ENCODE assay signal across 29 cellular contexts in genomic region chr10:66365686-66366085, GRCh38.
"Had no signal": no experiment of that assay in that cellular context is flagged by ENCODE, and none has a peak within 500 bp of the region (broad histone marks: within the 10 kb centered on the region; RNA-seq: fewer than 3 reads in every experiment).

No MANE protein-coding gene starts in this region.

- DNase-seq: effector CD8-positive, alpha-beta T cell; foreskin melanocyte; glutamatergic neuron; heart right ventricle; hippocampal formation; immature natural killer cell; left ventricle myocardium superior; lower lobe of right lung; natural killer cell; occipital lobe; ovary; posterior cingulate gyrus; psoas muscle; right cardiac atrium; sigmoid colon; spleen; stimulated activated CD4-positive, alpha-beta T cell treated with anti-CD3 and anti-CD28 coated beads, Interleukin-4, amount 100 ng/mL, for 4 hours; upper lobe of right lung; uterus had no signal

- H3K27ac ChIP-seq: esophagus muscularis mucosa, heart right ventricle, lower lobe of right lung, ovary, psoas muscle, sigmoid colon, skin epidermis, spleen, thoracic aorta, tibial nerve, upper lobe of right lung, uterus had no signal

- H3K27me3 ChIP-seq: esophagus muscularis mucosa, heart right ventricle, ovary, sigmoid colon, spleen, tibial nerve, upper lobe of right lung, uterus had no signal

- FAIRE-seq: colon, endothelial cell of umbilical vein, keratinocyte had no signal

- H3K36me3 ChIP-seq: esophagus muscularis mucosa, heart right ventricle, lower lobe of right lung, ovary, sigmoid colon, spleen, thoracic aorta, tibial nerve, upper lobe of right lung, uterus had no signal

- H3K36me3 Mint-ChIP-seq: immature natural killer cell; stimulated activated memory B cell treated with anti-CD40 and anti-IgM and Interleukin-4, amounts not matched to agents 10 μg/mL and 1 μg/mL and 100 μg/mL, for 72 hours had no signal

- H3K4me1 ChIP-seq: esophagus muscularis mucosa, heart right ventricle, lower lobe of right lung, psoas muscle, sigmoid colon, spleen, tibial nerve, upper lobe of right lung, uterus had no signal

- H3K4me3 ChIP-seq: esophagus muscularis mucosa, heart right ventricle, lower lobe of right lung, ovary, psoas muscle, sigmoid colon, skin epidermis, spleen, thoracic aorta, tibial nerve, upper lobe of right lung, uterus had no signal

- H3K9me3 ChIP-seq: ovary, psoas muscle, sigmoid colon, thoracic aorta, upper lobe of right lung, uterus had no signal

- H3K27ac Mint-ChIP-seq: dendritic cell treated with granulocyte-macrophage colony-stimulating factor and Interleukin-4, amounts not matched to agents 40 ng/mL and 50 ng/mL, for 4 days; immature natural killer cell; natural killer cell; stimulated activated memory B cell treated with anti-CD40 and anti-IgM and Interleukin-4, amounts not matched to agents 10 μg/mL and 1 μg/mL and 100 μg/mL, for 72 hours; stimulated activated naive CD8-positive, alpha-beta T cell treated with anti-CD3 and anti-CD28 coated beads, Interleukin-15, Interleukin-2, amounts not matched to agents 100 ng/mL and 50 ng/mL, for 24 hours had no signal

- H3K4me3 Mint-ChIP-seq: dendritic cell treated with granulocyte-macrophage colony-stimulating factor and Interleukin-4, amounts not matched to agents 40 ng/mL and 50 ng/mL, for 4 days; immature natural killer cell; natural killer cell; stimulated activated memory B cell treated with anti-CD40 and anti-IgM and Interleukin-4, amounts not matched to agents 10 μg/mL and 1 μg/mL and 100 μg/mL, for 72 hours; stimulated activated naive CD8-positive, alpha-beta T cell treated with anti-CD3 and anti-CD28 coated beads, Interleukin-15, Interleukin-2, amounts not matched to agents 100 ng/mL and 50 ng/mL, for 24 hours had no signal

- H3K9me3 Mint-ChIP-seq: stimulated activated naive CD8-positive, alpha-beta T cell treated with anti-CD3 and anti-CD28 coated beads, Interleukin-15, Interleukin-2, amounts not matched to agents 100 ng/mL and 50 ng/mL, for 24 hours had no signal

- H3K27me3 Mint-ChIP-seq: dendritic cell treated with granulocyte-macrophage colony-stimulating factor and Interleukin-4, amounts not matched to agents 40 ng/mL and 50 ng/mL, for 4 days; stimulated activated memory B cell treated with anti-CD40 and anti-IgM and Interleukin-4, amounts not matched to agents 10 μg/mL and 1 μg/mL and 100 μg/mL, for 72 hours; stimulated activated naive CD8-positive, alpha-beta T cell treated with anti-CD3 and anti-CD28 coated beads, Interleukin-15, Interleukin-2, amounts not matched to agents 100 ng/mL and 50 ng/mL, for 24 hours had no signal

- H3K4me1 Mint-ChIP-seq: immature natural killer cell; natural killer cell; stimulated activated memory B cell treated with anti-CD40 and anti-IgM and Interleukin-4, amounts not matched to agents 10 μg/mL and 1 μg/mL and 100 μg/mL, for 72 hours had no signal
